ENCODE assay signal across 12 cellular contexts in the genomic region with DNA sequence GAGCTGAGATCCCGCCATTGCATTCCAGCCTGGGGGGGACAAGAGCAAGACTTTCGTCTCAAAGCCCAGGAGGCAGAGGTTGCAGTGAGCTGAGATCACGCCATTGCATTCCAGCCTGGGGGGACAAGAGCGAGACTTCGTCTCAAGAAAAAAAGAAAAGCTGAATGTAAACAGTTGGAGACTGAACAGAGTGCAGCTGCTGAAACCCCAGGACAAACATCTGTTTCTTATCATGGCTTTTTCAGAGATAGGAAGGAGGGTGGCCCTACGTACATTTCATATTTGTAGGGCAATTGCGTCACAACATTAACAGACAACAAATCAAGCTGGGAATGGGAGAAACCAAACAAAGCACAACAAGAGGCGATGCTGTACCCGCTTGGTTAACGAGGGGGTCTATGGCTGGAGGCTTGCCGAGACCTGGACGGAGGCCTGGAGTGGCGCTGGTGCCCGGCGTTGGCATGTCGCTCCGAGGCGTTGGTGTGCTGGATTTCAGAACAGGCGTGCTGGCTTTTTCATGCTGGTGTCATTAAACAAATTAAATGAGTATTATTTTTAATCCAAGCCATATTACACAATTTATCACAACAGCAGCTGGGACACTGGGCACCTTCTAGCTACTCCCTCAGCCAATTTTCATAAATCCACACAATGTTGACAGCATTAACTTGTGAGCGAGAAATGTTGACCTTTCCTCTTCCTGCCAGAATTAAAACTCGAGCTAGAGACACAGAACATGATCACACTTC.
DNase-seq lines count a peak whose midpoint lies in the region; ATAC-seq and TF ChIP-seq lines count a peak whose summit lies in the region.
"Had no signal": no experiment of that assay in that cellular context is flagged by ENCODE, and none has a peak within 500 bp of the region (broad histone marks: within the 10 kb centered on the region; RNA-seq: fewer than 3 reads in every experiment).

No MANE protein-coding gene starts in this region.

- DNase-seq in D341Med (ENCODE audit: low spot score): peak; percentile 36
- peak in 2 of 4 donors; percentile 13 to 18 for DNase-seq in body of pancreas
- peak; percentile 59 for DNase-seq in left ventricle myocardium superior
- no peak for DNase-seq in CD4-positive, alpha-beta T cell
- DNase-seq in NCI-H2227 (lab: John Stamatoyannopoulos, UW; ENCODE audit: unreplicated experiment): no peak
- DNase-seq: activated naive CD8-positive, alpha-beta T cell treated with anti-CD3 and anti-CD28 coated beads, Interleukin-2, amount 10 ng/mL, durations not matched to agents 7 days and 5 days; COR-L47; KG1 had no signal

- 78 to 88% methylated on average over 21 of the region's 21 CpGs for WGBS in body of pancreas, 2 donors

- TF ChIP-seq POLR2A in body of pancreas (IDR thresholded peaks at IDR 0.05): no peak

- ATAC-seq in body of pancreas (peak; percentile 71), left ventricle myocardium superior (peak; percentile 92), HG03469 (IDR thresholded peaks at IDR 0.05; ENCODE audit: unreplicated experiment) (no peak), GM18861 (IDR thresholded peaks at IDR 0.05; ENCODE audit: unreplicated experiment) (no peak)
- no peak for ATAC-seq in CD4-positive, alpha-beta T cell (ENCODE audit: poor library complexity)
- ATAC-seq: activated CD4-positive, CD25-positive, alpha-beta regulatory T cell treated with anti-CD3 and anti-CD28 coated beads, Interleukin-2, amount 50 U/mL, for 24 hours had no signal

- H3K36me3 ChIP-seq in body of pancreas (replicated peaks in 1 of 2; ENCODE audit: insufficient read depth in 1 of 2, low read depth in 2 of 2) (peaks cover 4 to 24% of the 10 kb centered on the region in 2 donors), rectal smooth muscle tissue (ENCODE audit: control insufficient read depth, insufficient read depth, low read length) (peaks cover 13% of the 10 kb centered on the region)

- H3K27me3 ChIP-seq in body of pancreas (no peaks in the 10 kb centered on the region), rectal smooth muscle tissue (ENCODE audit: control insufficient read depth, insufficient read depth, low read length) (no peaks in the 10 kb centered on the region)
- H3K27me3 ChIP-seq in CD4-positive, alpha-beta T cell (ENCODE audit: control insufficient read depth, insufficient read depth, low read length): no peaks in the 10 kb centered on the region

- H3K27ac ChIP-seq in body of pancreas (peak overlapping the region in 2 of 4 donors; percentile 26 to 27), rectal smooth muscle tissue (ENCODE audit: low read depth, low read length) (peak overlapping the region; percentile 94)
- H3K27ac ChIP-seq in CD4-positive, alpha-beta T cell (ENCODE audit: low read depth, low read length): no peak overlapping the region

- no peaks in the 10 kb centered on the region for H3K4me1 Mint-ChIP-seq in CD4-positive, alpha-beta T cell (ENCODE audit: low read depth)

- no peak overlapping the region for H3K4me3 ChIP-seq in body of pancreas
- peak overlapping the region; percentile 51 for H3K4me3 ChIP-seq in rectal smooth muscle tissue (ENCODE audit: low read length)

- POLR2A ChIA-PET in CD4-positive, alpha-beta T cell (lab: Charles Lee): no interaction called here

- H3K36me3 Mint-ChIP-seq in CD4-positive, alpha-beta T cell (ENCODE audit: low read depth): no peaks in the 10 kb centered on the region
- H3K36me3 Mint-ChIP-seq: activated naive CD8-positive, alpha-beta T cell treated with anti-CD3 and anti-CD28 coated beads, Interleukin-2, amount 10 ng/mL, durations not matched to agents 7 days and 5 days had no signal

- no peak for TF ChIP-seq CTCF in body of pancreas (IDR thresholded peaks at IDR 0.05)
- TF ChIP-seq CTCF in CD4-positive, alpha-beta T cell (IDR thresholded peaks at IDR 0.05): no peak

- no peak overlapping the region for H3K4me3 Mint-ChIP-seq in CD4-positive, alpha-beta T cell
- H3K4me3 Mint-ChIP-seq: activated naive CD8-positive, alpha-beta T cell treated with anti-CD3 and anti-CD28 coated beads, Interleukin-2, amount 10 ng/mL, durations not matched to agents 7 days and 5 days had no signal

- H3K9ac ChIP-seq in rectal smooth muscle tissue (ENCODE audit: low read length): no peak overlapping the region

- H3K9me3 Mint-ChIP-seq in CD4-positive, alpha-beta T cell: no peaks in the 10 kb centered on the region
- H3K9me3 Mint-ChIP-seq: activated naive CD8-positive, alpha-beta T cell treated with anti-CD3 and anti-CD28 coated beads, Interleukin-2, amount 10 ng/mL, durations not matched to agents 7 days and 5 days had no signal

- H3K27ac Mint-ChIP-seq in CD4-positive, alpha-beta T cell: no peak overlapping the region
- H3K27ac Mint-ChIP-seq: activated naive CD8-positive, alpha-beta T cell treated with anti-CD3 and anti-CD28 coated beads, Interleukin-2, amount 10 ng/mL, durations not matched to agents 7 days and 5 days had no signal

- H3K9me3 ChIP-seq in body of pancreas: no peaks in the 10 kb centered on the region
- no peaks in the 10 kb centered on the region for H3K9me3 ChIP-seq in CD4-positive, alpha-beta T cell (ENCODE audit: control insufficient read depth, low read length)

- H3K4me1 ChIP-seq in body of pancreas (no peaks in the 10 kb centered on the region), rectal smooth muscle tissue (ENCODE audit: control insufficient read depth, insufficient read depth, low read length) (peaks cover 20% of the 10 kb centered on the region)

- no peaks in the 10 kb centered on the region for H3K27me3 Mint-ChIP-seq in CD4-positive, alpha-beta T cell
- H3K27me3 Mint-ChIP-seq: activated naive CD8-positive, alpha-beta T cell treated with anti-CD3 and anti-CD28 coated beads, Interleukin-2, amount 10 ng/mL, durations not matched to agents 7 days and 5 days had no signal

- CTCF ChIA-PET in CD4-positive, alpha-beta T cell (lab: Charles Lee): no interaction called here

- intact Hi-C loops in body of pancreas (cut with DNase I) (no loop called here), left ventricle myocardium superior (cut with micrococcal nuclease) (no loop called here)
- intact Hi-C loops in CD4-positive, alpha-beta T cell (cut with DNase I, micrococcal nuclease): no loop called here

Comparison
In these comparisons a context has a peak if more than half of its experiments do, and no peak if none do; other contexts are left out.
1. DNase-seq: peak in D341Med (single experiment) and left ventricle myocardium superior (single experiment); none in CD4-positive, alpha-beta T cell (0 of 10) and NCI-H2227 (single experiment).
2. ATAC-seq: peak in body of pancreas (single experiment) and left ventricle myocardium superior (single experiment); none in HG03469 (single experiment), GM18861 (single experiment) and CD4-positive, alpha-beta T cell (single experiment).